9 cellular contexts compared by ENCODE assay signal in the genomic region with DNA sequence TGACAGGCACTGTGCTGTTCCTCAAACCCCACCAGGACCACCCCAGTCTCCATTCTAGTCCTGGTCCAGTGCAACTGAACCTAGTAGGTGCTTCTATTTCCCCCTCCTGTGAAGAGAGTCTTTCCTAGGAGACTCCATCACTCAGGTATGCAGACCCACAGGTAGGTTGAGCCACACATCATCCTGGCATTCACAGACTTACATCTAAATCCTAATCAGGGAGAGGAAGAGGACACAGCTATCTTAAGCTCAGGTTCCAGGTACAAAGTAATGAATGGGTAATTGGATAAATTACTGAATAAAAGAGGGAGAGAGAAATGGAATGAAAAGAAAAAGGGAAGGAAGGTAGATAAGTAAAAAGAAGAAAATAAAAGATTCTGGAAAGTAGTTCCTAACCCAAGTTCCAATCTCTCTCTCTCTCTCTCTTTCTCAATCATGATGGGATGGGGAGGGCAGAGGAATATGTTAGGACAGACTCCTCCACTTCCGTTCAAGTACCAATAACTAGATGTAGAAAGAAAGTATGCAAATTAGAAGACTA.
DNase-seq lines count a peak whose midpoint lies in the region; ATAC-seq, FAIRE-seq and TF ChIP-seq lines count a peak whose summit lies in the region.
"Had no signal": no experiment of that assay in that cellular context is flagged by ENCODE, and none has a peak within 500 bp of the region (broad histone marks: within the 10 kb centered on the region; RNA-seq: fewer than 3 reads in every experiment).

No MANE protein-coding gene starts in this region.

- peak overlapping the region in 1 of 8 donors; percentile 38 for H3K4me3 Mint-ChIP-seq in naive B cell

- peaks cover 8 to 22% (median 13%) of the 10 kb centered on the region in 3 donors for H3K4me1 Mint-ChIP-seq in naive B cell

- peaks cover 32% of the 10 kb centered on the region for H3F3A ChIP-seq in GM23248 (ENCODE audit: insufficient read depth)

- POLR2A ChIA-PET in A673 (lab: Charles Lee; ENCODE audit: low non-redundant PET): interaction anchor here (0.6 to 0.7 kb wide), 3 partner anchors 37 to 154 kb away, joined by 3 to 8 read pairs (median 4); no protein-coding TSS in a partner anchor

- H3K27ac ChIP-seq in A673 (ENCODE audit: low read depth, low read length, poor library complexity, severe bottlenecking) (peak overlapping the region; percentile 87), GM23248 (peak overlapping the region; percentile 83), brain microvascular endothelial cell (peak overlapping the region; percentile 69), WERI-Rb-1 (no peak overlapping the region)

- H3K4me2 ChIP-seq in GM23248 (ENCODE audit: unreplicated experiment): peak overlapping the region; percentile 44

- H3K4me1 ChIP-seq in A673 (ENCODE audit: insufficient read depth, low read length, poor library complexity, severe bottlenecking) (peaks cover 56% of the 10 kb centered on the region), GM23248 (ENCODE audit: insufficient read depth) (peaks cover 33% of the 10 kb centered on the region)

- no peak for FAIRE-seq in D721Med (lab: Jason Lieb, UNC)

- BruUV-seq in A673 (replicated peaks; lab: Mats Ljungman, UMichigan): TSS peak; percentile 96

- CTCF ChIA-PET in A673 (lab: Charles Lee): interaction anchor here (1.0 kb wide), 1 partner anchor 248 kb away, joined by 3 read pairs; no protein-coding TSS in a partner anchor

- H4K20me1 ChIP-seq in GM23248 (ENCODE audit: insufficient read depth): no peaks in the 10 kb centered on the region

- in situ Hi-C loops in GM23248 (cut with MboI): no loop called here
- in situ Hi-C loops in brain microvascular endothelial cell (cut with HindIII; ENCODE audit: low pct_ligation_motif_present, low sequenced_read_pairs): no loop called here

- H3K4me3 ChIP-seq in A673 (ENCODE audit: low read depth, low read length, poor library complexity, severe bottlenecking) (no peak overlapping the region), GM23248 (no peak overlapping the region), brain microvascular endothelial cell (ENCODE audit: low read depth, low read length) (no peak overlapping the region), WERI-Rb-1 (ENCODE audit: low read depth, low read length) (no peak overlapping the region)

- H3K27me3 ChIP-seq in A673 (replicated peaks; ENCODE audit: insufficient read depth, low read depth, low read length, poor library complexity): no peaks in the 10 kb centered on the region
- H3K27me3 ChIP-seq in GM23248 (replicated peaks; ENCODE audit: insufficient read depth): no peaks in the 10 kb centered on the region
- H3K27me3 ChIP-seq in brain microvascular endothelial cell (replicated peaks): no peaks in the 10 kb centered on the region
- H3K27me3 ChIP-seq in WERI-Rb-1 (ENCODE audit: insufficient read depth, low read depth, severe bottlenecking): no peaks in the 10 kb centered on the region

- WGBS in GM23248 (ENCODE audit: low coverage in 1 of 2, low lambda C conversion rate in 2 of 2, missing lambda C conversion rate in 2 of 2), 2 experiments: 0% methylated on average over 1 of the region's 1 CpG

- TF ChIP-seq CTCF in A673 (conservative IDR thresholded peaks at IDR 0.05; ENCODE audit: low read depth, low read length): no peak
- TF ChIP-seq CTCF in brain microvascular endothelial cell (IDR thresholded peaks at IDR 0.05; ENCODE audit: low read depth, low read length, missing control alignments): no peak
- TF ChIP-seq CTCF in D721Med (IDR thresholded peaks at IDR 0.05; ENCODE audit: insufficient read depth, missing control alignments): no peak
- TF ChIP-seq CTCF in WERI-Rb-1 (IDR thresholded peaks at IDR 0.05; ENCODE audit: low read depth, low read length): no peak

- no peaks in the 10 kb centered on the region for H3K36me3 Mint-ChIP-seq in naive B cell

- no peak for ATAC-seq in naive B cell (ENCODE audit: low read depth in 2 of 2)

- H3K9me3 ChIP-seq in A673 (ENCODE audit: low read depth, low read length, poor library complexity, severe bottlenecking): no peaks in the 10 kb centered on the region
- no peaks in the 10 kb centered on the region for H3K9me3 ChIP-seq in GM23248 (ENCODE audit: low read depth)
- no peaks in the 10 kb centered on the region for H3K9me3 ChIP-seq in WERI-Rb-1 (ENCODE audit: severe bottlenecking)

- H3K79me2 ChIP-seq in GM23248 (ENCODE audit: insufficient read depth): no peaks in the 10 kb centered on the region

- DNase-seq in A673 (ENCODE audit: low spot score) (no peak), GM23248 (no peak), brain microvascular endothelial cell (no peak), naive B cell (no peak), mucosa of gallbladder (ENCODE audit: low spot score) (no peak), D721Med (ENCODE audit: insufficient read length, low spot score) (no peak), NCI-H2196 treated with DMSO at 0.1 percent for 48 hours (lab: John Stamatoyannopoulos, UW; ENCODE audit: unreplicated experiment) (no peak), WERI-Rb-1 (no peak)
- DNase-seq: effector CD4-positive, alpha-beta T cell had no signal

- no peak overlapping the region for H2AFZ ChIP-seq in GM23248

- peaks cover 11 to 36% (median 24%) of the 10 kb centered on the region in 3 donors for H3K27me3 Mint-ChIP-seq in naive B cell

- no peaks in the 10 kb centered on the region for H3K9me2 ChIP-seq in GM23248 (ENCODE audit: insufficient read depth)

- H3K9me3 Mint-ChIP-seq in naive B cell: no peaks in the 10 kb centered on the region

- peak overlapping the region; percentile 58 to 98 (median 76) for H3K27ac Mint-ChIP-seq in naive B cell

- no peak overlapping the region for H3K9ac ChIP-seq in GM23248

- H3K36me3 ChIP-seq in A673 (ENCODE audit: insufficient read depth, low read length, poor library complexity, severe bottlenecking): no peaks in the 10 kb centered on the region
- no peaks in the 10 kb centered on the region for H3K36me3 ChIP-seq in GM23248 (ENCODE audit: low read depth)
- no peaks in the 10 kb centered on the region for H3K36me3 ChIP-seq in brain microvascular endothelial cell (replicated peaks)
- no peaks in the 10 kb centered on the region for H3K36me3 ChIP-seq in WERI-Rb-1

- intact Hi-C loops in A673 (cut with micrococcal nuclease; ENCODE audit: unreplicated experiment): loop anchor here (5.0 kb wide), 1 partner anchor 137 kb away; no protein-coding TSS in a partner anchor
